7 cellular contexts compared by ENCODE assay signal in the genomic region with DNA sequence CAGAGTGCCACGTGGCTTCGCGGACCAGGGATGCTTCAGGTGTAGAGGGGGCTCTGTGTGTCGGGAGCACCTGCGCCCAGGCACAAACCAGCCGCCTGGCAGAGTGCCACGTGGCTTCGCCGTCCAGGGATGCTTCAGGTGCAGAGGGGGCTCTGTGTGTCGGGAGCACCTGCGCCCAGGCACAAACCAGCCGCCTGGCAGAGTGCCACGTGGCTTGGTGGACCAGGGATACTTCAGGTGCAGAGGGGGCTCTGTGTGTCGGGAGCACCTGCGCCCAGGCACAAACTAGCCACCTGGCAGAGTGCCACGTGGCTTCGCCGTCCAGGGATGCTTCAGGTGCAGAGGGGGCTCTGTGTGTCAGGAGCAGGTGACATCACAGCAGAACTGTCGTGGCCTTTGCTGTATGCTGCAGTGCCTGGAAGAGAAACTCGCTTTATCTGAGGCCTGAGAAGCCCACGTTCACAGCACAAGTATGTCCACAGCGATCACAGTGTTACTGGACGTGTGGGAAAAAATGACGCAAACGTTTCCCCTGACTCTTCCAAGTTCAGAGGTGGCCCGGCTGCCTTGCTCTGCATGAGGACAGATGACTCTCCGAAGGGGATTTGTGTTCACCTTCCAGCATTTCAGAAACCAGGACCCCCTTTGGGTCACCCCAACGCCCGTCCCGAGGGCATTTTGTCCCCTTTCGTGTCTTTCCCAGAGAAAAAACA.
DNase-seq lines count a peak whose midpoint lies in the region; ATAC-seq and TF ChIP-seq lines count a peak whose summit lies in the region.
"Not testable (repeated sequence)": the region's sequence is repeated elsewhere in the genome, so short reads cannot be mapped to it uniquely, and the experiment has no call there.

No MANE protein-coding gene starts in this region.

- H3K27me3 ChIP-seq in GM23338 (ENCODE audit: insufficient read depth); adipocyte (replicated peaks; ENCODE audit: control insufficient read depth, insufficient read depth, low read length); heart right ventricle; lower lobe of right lung (ENCODE audit: low read depth); spleen (replicated peaks in 1 of 7): not testable (repeated sequence)

- H3K9me3 ChIP-seq in adipocyte (ENCODE audit: control insufficient read depth, low read length); heart right ventricle; lower lobe of right lung; spleen: not testable (repeated sequence)

- H3K9me2 ChIP-seq in GM23338 (ENCODE audit: insufficient read depth) = not testable (repeated sequence)

- intact Hi-C loops in heart right ventricle (cut with DNase I) = loop anchor here in 1 of 10 donors (10.0 kb wide), 1 partner anchor 197 kb away; no protein-coding TSS in a partner anchor
- intact Hi-C loops in lower lobe of right lung (cut with DNase I); posterior vena cava (cut with DNase I); spleen (cut with DNase I; ENCODE audit: low total_unique reads): not testable (repeated sequence)

- not testable (repeated sequence) for H3K4me1 Mint-ChIP-seq in GM23338
- peaks cover 19% of the 10 kb centered on the region for H3K4me1 Mint-ChIP-seq in endothelial cell (ENCODE audit: unreplicated experiment)

- H3K36me3 ChIP-seq in GM23338 (ENCODE audit: insufficient read depth); adipocyte (ENCODE audit: control insufficient read depth, insufficient read depth, low read length, severe bottlenecking): not testable (repeated sequence)
- H3K36me3 ChIP-seq in heart right ventricle = peaks cover 0 to 87% (median 32%) of the 10 kb centered on the region in 9 donors
- H3K36me3 ChIP-seq in lower lobe of right lung = peaks cover 73% of the 10 kb centered on the region
- H3K36me3 ChIP-seq in spleen = peaks cover 0 to 93% (median 53%) of the 10 kb centered on the region in 6 donors

- H3F3A ChIP-seq in GM23338 (replicated peaks; ENCODE audit: low read depth) = not testable (repeated sequence)

- peak overlapping the region; percentile 43 for H3K9ac ChIP-seq in adipocyte (ENCODE audit: low read length)

- H3K4me2 ChIP-seq in GM23338 = not testable (repeated sequence)

- H3K27ac ChIP-seq in GM23338 (ENCODE audit: low read depth) (0 out of 2 replicates have a peak overlapping the region, but pooled peaks have one; percentile 4), heart right ventricle (peak overlapping the region in 7 of 10 donors; percentile 29 to 59 (median 45)), lower lobe of right lung (peak overlapping the region; percentile 31)
- not testable (repeated sequence) for H3K27ac ChIP-seq in spleen

- 83% methylated on average over 31 of the region's 31 CpGs for WGBS in heart right ventricle, 2 donors
- WGBS in spleen, 5 donors = 94 to 96% (median 95%) methylated on average over 24 to 31 of the region's 31 CpGs

- H3K4me3 Mint-ChIP-seq in GM23338; endothelial cell (ENCODE audit: unreplicated experiment): not testable (repeated sequence)

- not testable (repeated sequence) for H3K4me1 ChIP-seq in GM23338 (ENCODE audit: insufficient read depth); lower lobe of right lung; spleen
- H3K4me1 ChIP-seq in adipocyte (ENCODE audit: control insufficient read depth, insufficient read depth, low read length) = peaks cover 30% of the 10 kb centered on the region
- peaks cover 5 to 30% (median 10%) of the 10 kb centered on the region in 9 donors for H3K4me1 ChIP-seq in heart right ventricle

- not testable (repeated sequence) for H3K9me3 Mint-ChIP-seq in GM23338; endothelial cell (ENCODE audit: unreplicated experiment)

- not testable (repeated sequence) for TF ChIP-seq POLR2A in spleen (IDR thresholded peaks at IDR 0.05)

- DNase-seq in GM23338 (ENCODE audit: low spot score); adipocyte (ENCODE audit: low read depth); endothelial cell (ENCODE audit: low spot score); lower lobe of right lung: not testable (repeated sequence)
- DNase-seq in heart right ventricle (peak in 1 of 2 donors; percentile 66), posterior vena cava (ENCODE audit: low spot score) (peak; percentile 89), spleen (peak; percentile 49)

- not testable (repeated sequence) for ATAC-seq in GM23338, lower lobe of right lung
- ATAC-seq in heart right ventricle = peak in 7 of 8 donors; percentile 45 to 78 (median 62)

- H2AFZ ChIP-seq in GM23338 = not testable (repeated sequence)

- H3K36me3 Mint-ChIP-seq in GM23338 (ENCODE audit: low read depth) (peaks cover 61% of the 10 kb centered on the region), endothelial cell (ENCODE audit: low read depth, unreplicated experiment) (peaks cover 56% of the 10 kb centered on the region)

- not testable (repeated sequence) for H3K4me3 ChIP-seq in GM23338, heart right ventricle, lower lobe of right lung, spleen
- H3K4me3 ChIP-seq in adipocyte (ENCODE audit: low read length) = peak overlapping the region; percentile 29

- H3K27me3 Mint-ChIP-seq in GM23338 (ENCODE audit: insufficient read depth, low read depth, poor library complexity) = peaks cover 13% of the 10 kb centered on the region
- H3K27me3 Mint-ChIP-seq in endothelial cell (ENCODE audit: unreplicated experiment) = peaks cover 10% of the 10 kb centered on the region

- not testable (repeated sequence) for TF ChIP-seq CTCF in GM23338 (conservative IDR thresholded peaks at IDR 0.05; ENCODE audit: low read depth in 2 of 2); endothelial cell (IDR thresholded peaks at IDR 0.05; ENCODE audit: unreplicated experiment); heart right ventricle (IDR thresholded peaks at IDR 0.05); lower lobe of right lung (IDR thresholded peaks at IDR 0.05); spleen (IDR thresholded peaks at IDR 0.05 in 8 of 11, conservative IDR thresholded peaks at IDR 0.05 in 3 of 11)

- H3K27ac Mint-ChIP-seq in GM23338 = not testable (repeated sequence)
- peak overlapping the region; percentile 73 for H3K27ac Mint-ChIP-seq in endothelial cell (ENCODE audit: unreplicated experiment)

- H4K20me1 ChIP-seq in GM23338 (replicated peaks; ENCODE audit: insufficient read depth) = not testable (repeated sequence)

- not testable (repeated sequence) for H3K79me2 ChIP-seq in GM23338 (replicated peaks; ENCODE audit: insufficient read depth)
